2 cellular contexts compared by ENCODE assay signal in the genomic region with DNA sequence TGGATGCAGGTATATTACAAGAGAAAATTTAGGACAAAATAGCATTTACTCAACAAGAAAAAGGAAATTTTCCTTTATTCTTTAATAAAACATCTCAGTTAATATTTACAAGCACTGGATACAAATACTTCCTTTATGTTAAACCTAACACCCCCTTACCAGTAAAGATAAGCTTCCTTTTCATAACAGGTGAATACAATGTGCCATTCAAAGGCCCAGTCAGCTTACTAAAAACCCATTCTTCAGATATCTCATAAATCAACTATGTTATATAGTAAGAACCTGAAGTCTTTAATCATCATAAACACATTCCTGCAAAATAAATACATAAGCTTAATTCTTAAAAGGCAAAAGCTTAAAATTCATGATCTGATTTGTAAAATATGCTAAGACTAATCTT.
TF ChIP-seq lines count a peak whose summit lies in the region.

No MANE protein-coding gene starts in this region.

TF ChIP-seq in IMR-90, 13 proteins besides CTCF, POLR2A, EP300 and RAD21 (continued from another document):
- TF ChIP-seq, protein P1, sequence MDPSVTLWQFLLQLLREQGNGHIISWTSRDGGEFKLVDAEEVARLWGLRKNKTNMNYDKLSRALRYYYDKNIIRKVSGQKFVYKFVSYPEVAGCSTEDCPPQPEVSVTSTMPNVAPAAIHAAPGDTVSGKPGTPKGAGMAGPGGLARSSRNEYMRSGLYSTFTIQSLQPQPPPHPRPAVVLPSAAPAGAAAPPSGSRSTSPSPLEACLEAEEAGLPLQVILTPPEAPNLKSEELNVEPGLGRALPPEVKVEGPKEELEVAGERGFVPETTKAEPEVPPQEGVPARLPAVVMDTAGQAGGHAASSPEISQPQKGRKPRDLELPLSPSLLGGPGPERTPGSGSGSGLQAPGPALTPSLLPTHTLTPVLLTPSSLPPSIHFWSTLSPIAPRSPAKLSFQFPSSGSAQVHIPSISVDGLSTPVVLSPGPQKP (IDR thresholded peaks at IDR 0.05; ENCODE audit: borderline replicate concordance, low read depth, low read length): no peak
- no peak for TF ChIP-seq RFX5 (IDR thresholded peaks at IDR 0.05; ENCODE audit: low read depth, low read length)
TF ChIP-seq in IMR-90: peak in this region for 0.

TF ChIP-seq in WTC11, 78 proteins besides CTCF, POLR2A, EP300 and RAD21 (continued from another document):
- TF ChIP-seq, protein P2, sequence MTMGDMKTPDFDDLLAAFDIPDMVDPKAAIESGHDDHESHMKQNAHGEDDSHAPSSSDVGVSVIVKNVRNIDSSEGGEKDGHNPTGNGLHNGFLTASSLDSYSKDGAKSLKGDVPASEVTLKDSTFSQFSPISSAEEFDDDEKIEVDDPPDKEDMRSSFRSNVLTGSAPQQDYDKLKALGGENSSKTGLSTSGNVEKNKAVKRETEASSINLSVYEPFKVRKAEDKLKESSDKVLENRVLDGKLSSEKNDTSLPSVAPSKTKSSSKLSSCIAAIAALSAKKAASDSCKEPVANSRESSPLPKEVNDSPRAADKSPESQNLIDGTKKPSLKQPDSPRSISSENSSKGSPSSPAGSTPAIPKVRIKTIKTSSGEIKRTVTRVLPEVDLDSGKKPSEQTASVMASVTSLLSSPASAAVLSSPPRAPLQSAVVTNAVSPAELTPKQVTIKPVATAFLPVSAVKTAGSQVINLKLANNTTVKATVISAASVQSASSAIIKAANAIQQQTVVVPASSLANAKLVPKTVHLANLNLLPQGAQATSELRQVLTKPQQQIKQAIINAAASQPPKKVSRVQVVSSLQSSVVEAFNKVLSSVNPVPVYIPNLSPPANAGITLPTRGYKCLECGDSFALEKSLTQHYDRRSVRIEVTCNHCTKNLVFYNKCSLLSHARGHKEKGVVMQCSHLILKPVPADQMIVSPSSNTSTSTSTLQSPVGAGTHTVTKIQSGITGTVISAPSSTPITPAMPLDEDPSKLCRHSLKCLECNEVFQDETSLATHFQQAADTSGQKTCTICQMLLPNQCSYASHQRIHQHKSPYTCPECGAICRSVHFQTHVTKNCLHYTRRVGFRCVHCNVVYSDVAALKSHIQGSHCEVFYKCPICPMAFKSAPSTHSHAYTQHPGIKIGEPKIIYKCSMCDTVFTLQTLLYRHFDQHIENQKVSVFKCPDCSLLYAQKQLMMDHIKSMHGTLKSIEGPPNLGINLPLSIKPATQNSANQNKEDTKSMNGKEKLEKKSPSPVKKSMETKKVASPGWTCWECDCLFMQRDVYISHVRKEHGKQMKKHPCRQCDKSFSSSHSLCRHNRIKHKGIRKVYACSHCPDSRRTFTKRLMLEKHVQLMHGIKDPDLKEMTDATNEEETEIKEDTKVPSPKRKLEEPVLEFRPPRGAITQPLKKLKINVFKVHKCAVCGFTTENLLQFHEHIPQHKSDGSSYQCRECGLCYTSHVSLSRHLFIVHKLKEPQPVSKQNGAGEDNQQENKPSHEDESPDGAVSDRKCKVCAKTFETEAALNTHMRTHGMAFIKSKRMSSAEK (CRISPR knock-in tag; IDR thresholded peaks at IDR 0.05; ENCODE audit: borderline replicate concordance): no peak
- TF ChIP-seq, protein P3, sequence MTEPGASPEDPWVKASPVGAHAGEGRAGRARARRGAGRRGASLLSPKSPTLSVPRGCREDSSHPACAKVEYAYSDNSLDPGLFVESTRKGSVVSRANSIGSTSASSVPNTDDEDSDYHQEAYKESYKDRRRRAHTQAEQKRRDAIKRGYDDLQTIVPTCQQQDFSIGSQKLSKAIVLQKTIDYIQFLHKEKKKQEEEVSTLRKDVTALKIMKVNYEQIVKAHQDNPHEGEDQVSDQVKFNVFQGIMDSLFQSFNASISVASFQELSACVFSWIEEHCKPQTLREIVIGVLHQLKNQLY (CRISPR knock-in tag; IDR thresholded peaks at IDR 0.05): no peak
- TF ChIP-seq IRF2 (CRISPR knock-in tag; IDR thresholded peaks at IDR 0.05; ENCODE audit: borderline replicate concordance, low read depth) (no peak), KAT7 (CRISPR knock-in tag; IDR thresholded peaks at IDR 0.05; ENCODE audit: borderline replicate concordance) (no peak), ZNF396 (CRISPR knock-in tag; IDR thresholded peaks at IDR 0.05; ENCODE audit: borderline replicate concordance) (no peak), TP53 (CRISPR knock-in tag; IDR thresholded peaks at IDR 0.05) (no peak), ESRRA (CRISPR knock-in tag; IDR thresholded peaks at IDR 0.05; ENCODE audit: borderline replicate concordance) (no peak), GTF2I (CRISPR knock-in tag; conservative IDR thresholded peaks at IDR 0.05) (no peak)
- TF ChIP-seq, protein P4, sequence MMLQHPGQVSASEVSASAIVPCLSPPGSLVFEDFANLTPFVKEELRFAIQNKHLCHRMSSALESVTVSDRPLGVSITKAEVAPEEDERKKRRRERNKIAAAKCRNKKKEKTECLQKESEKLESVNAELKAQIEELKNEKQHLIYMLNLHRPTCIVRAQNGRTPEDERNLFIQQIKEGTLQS (CRISPR knock-in tag; conservative IDR thresholded peaks at IDR 0.05): no peak
- TF ChIP-seq, protein P5, sequence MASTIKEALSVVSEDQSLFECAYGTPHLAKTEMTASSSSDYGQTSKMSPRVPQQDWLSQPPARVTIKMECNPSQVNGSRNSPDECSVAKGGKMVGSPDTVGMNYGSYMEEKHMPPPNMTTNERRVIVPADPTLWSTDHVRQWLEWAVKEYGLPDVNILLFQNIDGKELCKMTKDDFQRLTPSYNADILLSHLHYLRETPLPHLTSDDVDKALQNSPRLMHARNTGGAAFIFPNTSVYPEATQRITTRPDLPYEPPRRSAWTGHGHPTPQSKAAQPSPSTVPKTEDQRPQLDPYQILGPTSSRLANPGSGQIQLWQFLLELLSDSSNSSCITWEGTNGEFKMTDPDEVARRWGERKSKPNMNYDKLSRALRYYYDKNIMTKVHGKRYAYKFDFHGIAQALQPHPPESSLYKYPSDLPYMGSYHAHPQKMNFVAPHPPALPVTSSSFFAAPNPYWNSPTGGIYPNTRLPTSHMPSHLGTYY (CRISPR knock-in tag; IDR thresholded peaks at IDR 0.05): no peak
- TF ChIP-seq, protein P6, sequence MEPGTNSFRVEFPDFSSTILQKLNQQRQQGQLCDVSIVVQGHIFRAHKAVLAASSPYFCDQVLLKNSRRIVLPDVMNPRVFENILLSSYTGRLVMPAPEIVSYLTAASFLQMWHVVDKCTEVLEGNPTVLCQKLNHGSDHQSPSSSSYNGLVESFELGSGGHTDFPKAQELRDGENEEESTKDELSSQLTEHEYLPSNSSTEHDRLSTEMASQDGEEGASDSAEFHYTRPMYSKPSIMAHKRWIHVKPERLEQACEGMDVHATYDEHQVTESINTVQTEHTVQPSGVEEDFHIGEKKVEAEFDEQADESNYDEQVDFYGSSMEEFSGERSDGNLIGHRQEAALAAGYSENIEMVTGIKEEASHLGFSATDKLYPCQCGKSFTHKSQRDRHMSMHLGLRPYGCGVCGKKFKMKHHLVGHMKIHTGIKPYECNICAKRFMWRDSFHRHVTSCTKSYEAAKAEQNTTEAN (CRISPR knock-in tag; IDR thresholded peaks at IDR 0.05): no peak
- TF ChIP-seq, protein P7, sequence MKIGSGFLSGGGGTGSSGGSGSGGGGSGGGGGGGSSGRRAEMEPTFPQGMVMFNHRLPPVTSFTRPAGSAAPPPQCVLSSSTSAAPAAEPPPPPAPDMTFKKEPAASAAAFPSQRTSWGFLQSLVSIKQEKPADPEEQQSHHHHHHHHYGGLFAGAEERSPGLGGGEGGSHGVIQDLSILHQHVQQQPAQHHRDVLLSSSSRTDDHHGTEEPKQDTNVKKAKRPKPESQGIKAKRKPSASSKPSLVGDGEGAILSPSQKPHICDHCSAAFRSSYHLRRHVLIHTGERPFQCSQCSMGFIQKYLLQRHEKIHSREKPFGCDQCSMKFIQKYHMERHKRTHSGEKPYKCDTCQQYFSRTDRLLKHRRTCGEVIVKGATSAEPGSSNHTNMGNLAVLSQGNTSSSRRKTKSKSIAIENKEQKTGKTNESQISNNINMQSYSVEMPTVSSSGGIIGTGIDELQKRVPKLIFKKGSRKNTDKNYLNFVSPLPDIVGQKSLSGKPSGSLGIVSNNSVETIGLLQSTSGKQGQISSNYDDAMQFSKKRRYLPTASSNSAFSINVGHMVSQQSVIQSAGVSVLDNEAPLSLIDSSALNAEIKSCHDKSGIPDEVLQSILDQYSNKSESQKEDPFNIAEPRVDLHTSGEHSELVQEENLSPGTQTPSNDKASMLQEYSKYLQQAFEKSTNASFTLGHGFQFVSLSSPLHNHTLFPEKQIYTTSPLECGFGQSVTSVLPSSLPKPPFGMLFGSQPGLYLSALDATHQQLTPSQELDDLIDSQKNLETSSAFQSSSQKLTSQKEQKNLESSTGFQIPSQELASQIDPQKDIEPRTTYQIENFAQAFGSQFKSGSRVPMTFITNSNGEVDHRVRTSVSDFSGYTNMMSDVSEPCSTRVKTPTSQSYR (CRISPR knock-in tag; IDR thresholded peaks at IDR 0.05): no peak
- TF ChIP-seq, protein P8, sequence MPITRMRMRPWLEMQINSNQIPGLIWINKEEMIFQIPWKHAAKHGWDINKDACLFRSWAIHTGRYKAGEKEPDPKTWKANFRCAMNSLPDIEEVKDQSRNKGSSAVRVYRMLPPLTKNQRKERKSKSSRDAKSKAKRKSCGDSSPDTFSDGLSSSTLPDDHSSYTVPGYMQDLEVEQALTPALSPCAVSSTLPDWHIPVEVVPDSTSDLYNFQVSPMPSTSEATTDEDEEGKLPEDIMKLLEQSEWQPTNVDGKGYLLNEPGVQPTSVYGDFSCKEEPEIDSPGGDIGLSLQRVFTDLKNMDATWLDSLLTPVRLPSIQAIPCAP (CRISPR knock-in tag; IDR thresholded peaks at IDR 0.05): no peak
TF ChIP-seq in WTC11: peak in this region for 0.
